Comparison of ENCODE assay signal across 2 cellular contexts in the genomic region with DNA sequence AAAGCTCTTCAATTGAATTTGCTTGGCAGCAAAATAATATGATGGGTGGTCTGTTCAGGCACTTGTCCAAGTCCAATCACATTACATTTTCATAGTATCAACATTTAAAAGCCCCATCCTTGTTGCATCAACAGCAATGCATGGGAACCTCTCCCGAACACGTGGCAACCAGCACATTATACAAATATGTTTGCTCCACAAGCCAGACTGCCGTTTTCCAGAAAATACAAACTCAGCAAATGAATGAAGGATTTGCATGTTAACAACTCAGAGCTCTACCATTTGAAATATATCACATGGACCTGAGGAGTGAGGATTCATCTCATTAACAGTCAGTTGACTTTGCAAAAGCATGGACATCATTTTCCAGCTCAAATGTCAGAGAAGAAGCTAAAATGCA.
TF ChIP-seq lines count a peak whose summit lies in the region.

No MANE protein-coding gene starts in this region.

TF ChIP-seq in HepG2, 621 proteins besides CTCF, POLR2A, EP300 and RAD21:
- TF ChIP-seq, protein P1, sequence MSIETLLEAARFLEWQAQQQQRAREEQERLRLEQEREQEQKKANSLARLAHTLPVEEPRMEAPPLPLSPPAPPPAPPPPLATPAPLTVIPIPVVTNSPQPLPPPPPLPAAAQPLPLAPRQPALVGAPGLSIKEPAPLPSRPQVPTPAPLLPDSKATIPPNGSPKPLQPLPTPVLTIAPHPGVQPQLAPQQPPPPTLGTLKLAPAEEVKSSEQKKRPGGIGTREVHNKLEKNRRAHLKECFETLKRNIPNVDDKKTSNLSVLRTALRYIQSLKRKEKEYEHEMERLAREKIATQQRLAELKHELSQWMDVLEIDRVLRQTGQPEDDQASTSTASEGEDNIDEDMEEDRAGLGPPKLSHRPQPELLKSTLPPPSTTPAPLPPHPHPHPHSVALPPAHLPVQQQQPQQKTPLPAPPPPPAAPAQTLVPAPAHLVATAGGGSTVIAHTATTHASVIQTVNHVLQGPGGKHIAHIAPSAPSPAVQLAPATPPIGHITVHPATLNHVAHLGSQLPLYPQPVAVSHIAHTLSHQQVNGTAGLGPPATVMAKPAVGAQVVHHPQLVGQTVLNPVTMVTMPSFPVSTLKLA (IDR thresholded peaks at IDR 0.05): 0 out of 2 replicates have a peak, but pooled peaks have one; percentile 24
- TF ChIP-seq CCDC6 (CRISPR knock-in tag; IDR thresholded peaks at IDR 0.05) (no peak), MAFK (conservative IDR thresholded peaks at IDR 0.05 in 1 of 2, IDR thresholded peaks at IDR 0.05 in 1 of 2; ENCODE audit: low read length in 2 of 2) (peak in 1 of 2 experiments; percentile 26; a peak in 1 of 4 replicates)
TF ChIP-seq in HepG2: peak in this region for 2.

TF ChIP-seq in IMR-90, 13 proteins besides CTCF, POLR2A, EP300 and RAD21:
- TF ChIP-seq MXI1 (IDR thresholded peaks at IDR 0.05; ENCODE audit: borderline replicate concordance, low read depth, low read length) (0 out of 2 replicates have a peak, but pooled peaks have one; percentile 24), NFE2L2 (IDR thresholded peaks at IDR 0.05; ENCODE audit: low read depth, low read length) (no peak), RFX5 (IDR thresholded peaks at IDR 0.05; ENCODE audit: low read depth, low read length) (no peak), CHD1 (IDR thresholded peaks at IDR 0.05; ENCODE audit: low read depth, low read length) (no peak), FOS (IDR thresholded peaks at IDR 0.05; ENCODE audit: low read depth, low read length) (no peak)
- TF ChIP-seq, protein P2, sequence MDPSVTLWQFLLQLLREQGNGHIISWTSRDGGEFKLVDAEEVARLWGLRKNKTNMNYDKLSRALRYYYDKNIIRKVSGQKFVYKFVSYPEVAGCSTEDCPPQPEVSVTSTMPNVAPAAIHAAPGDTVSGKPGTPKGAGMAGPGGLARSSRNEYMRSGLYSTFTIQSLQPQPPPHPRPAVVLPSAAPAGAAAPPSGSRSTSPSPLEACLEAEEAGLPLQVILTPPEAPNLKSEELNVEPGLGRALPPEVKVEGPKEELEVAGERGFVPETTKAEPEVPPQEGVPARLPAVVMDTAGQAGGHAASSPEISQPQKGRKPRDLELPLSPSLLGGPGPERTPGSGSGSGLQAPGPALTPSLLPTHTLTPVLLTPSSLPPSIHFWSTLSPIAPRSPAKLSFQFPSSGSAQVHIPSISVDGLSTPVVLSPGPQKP (IDR thresholded peaks at IDR 0.05; ENCODE audit: borderline replicate concordance, low read depth, low read length): no peak
